13 cellular contexts compared by ENCODE assay signal in the genomic region with DNA sequence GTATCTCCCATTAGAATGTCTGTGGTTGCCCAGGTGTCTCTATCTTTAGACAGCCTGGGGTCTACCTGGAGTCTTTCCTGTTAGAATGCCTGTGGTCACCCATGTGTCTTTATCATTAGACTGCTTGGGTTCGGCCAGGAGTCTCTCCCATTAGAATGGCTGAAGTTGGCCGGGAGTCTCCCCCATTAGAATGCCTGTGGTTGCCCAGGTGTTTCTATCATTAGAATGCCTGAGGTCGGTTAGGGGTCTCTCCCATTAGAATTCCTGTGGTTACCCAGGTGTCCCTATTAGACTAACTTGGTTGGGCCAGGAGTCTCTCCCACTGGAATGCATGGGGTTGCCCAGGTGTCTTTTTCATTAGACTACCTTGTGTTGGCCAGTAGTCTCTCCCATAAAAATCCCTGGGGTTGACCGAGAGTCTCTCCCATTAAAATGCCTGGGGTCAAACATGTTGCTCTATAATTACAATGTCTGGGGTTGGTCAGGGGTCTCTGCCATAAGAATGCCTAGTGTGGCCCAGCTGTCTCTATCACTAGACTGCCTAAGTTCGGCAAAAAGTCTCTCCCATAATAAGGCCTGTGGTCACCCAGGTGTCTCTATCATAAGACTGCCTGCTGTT.
"Had no signal": no experiment of that assay in that cellular context is flagged by ENCODE, and none has a peak within 500 bp of the region (broad histone marks: within the 10 kb centered on the region; RNA-seq: fewer than 3 reads in every experiment).

No MANE protein-coding gene starts in this region.

- ATAC-seq: effector memory CD8-positive, alpha-beta T cell; foreskin keratinocyte; naive thymus-derived CD4-positive, alpha-beta T cell; upper lobe of right lung had no signal

- H3K4me3 ChIP-seq: hepatocyte, right atrium auricular region, tibial artery, upper lobe of right lung had no signal

- FAIRE-seq: small intestine had no signal

- H3K27ac ChIP-seq: foreskin keratinocyte, hepatocyte, right atrium auricular region, tibial artery, upper lobe of right lung had no signal

- DNase-seq: caudate nucleus; effector memory CD8-positive, alpha-beta T cell; foreskin keratinocyte; mammary epithelial cell; naive thymus-derived CD4-positive, alpha-beta T cell; nephron progenitor cell; posterior cingulate gyrus; small intestine; stimulated activated CD4-positive, alpha-beta T cell treated with anti-CD3 and anti-CD28 coated beads, Interleukin-2, amount 100 ng/mL, for 48 hours; tibial artery; upper lobe of right lung had no signal
